ENCODE assay signal across 11 cellular contexts in the genomic region with DNA sequence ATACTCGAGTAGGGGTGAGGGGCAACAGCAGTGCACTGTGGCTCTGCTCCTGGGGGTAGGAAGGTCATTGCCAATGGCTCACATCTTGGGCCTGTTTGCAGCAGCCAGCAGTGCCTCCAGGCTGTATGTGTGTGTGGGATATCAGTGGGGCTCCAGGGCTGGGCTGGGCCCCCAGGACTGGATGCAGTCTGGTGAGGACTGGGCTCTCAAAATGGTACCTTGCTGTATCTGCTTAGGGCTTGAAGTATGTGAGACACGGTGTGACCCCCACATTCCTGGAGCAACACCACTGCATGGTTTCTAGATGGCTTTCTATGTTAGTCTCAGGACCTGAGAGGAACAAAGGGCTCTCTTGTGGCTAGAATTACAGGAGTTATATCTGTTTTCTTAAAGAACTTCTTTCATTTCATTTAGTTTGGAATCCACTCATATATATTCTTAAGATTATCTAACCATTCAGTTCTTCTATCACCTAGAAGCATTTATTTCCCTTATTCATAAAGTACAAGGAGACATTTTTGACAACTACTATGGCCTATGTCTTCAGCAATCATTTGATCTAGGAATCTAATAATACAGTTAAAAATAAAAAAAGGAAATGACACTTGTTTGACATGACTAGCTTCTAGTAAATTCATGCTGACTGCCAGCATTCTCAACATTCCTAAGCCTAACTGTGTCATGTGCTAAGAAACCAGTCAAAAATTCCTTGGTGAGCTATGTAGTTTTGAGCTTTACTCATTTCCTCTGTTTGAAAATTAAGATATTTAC.
A peak's percentile ranks its signal among the peaks of the same experiment; 100 is the strongest.
DNase-seq lines count a peak whose midpoint lies in the region; ATAC-seq and TF ChIP-seq lines count a peak whose summit lies in the region.
"Had no signal": no experiment of that assay in that cellular context is flagged by ENCODE, and none has a peak within 500 bp of the region (broad histone marks: within the 10 kb centered on the region; RNA-seq: fewer than 3 reads in every experiment).

No MANE protein-coding gene starts in this region.

- TF ChIP-seq CTCF in AG09319 (IDR thresholded peaks at IDR 0.05; ENCODE audit: low read depth, low read length) = no peak
- TF ChIP-seq CTCF in endodermal cell (conservative IDR thresholded peaks at IDR 0.05) = no peak
- TF ChIP-seq CTCF in coronary artery (IDR thresholded peaks at IDR 0.05) = no peak

- POLR2A ChIA-PET in HEK293T (lab: Yijun Ruan, JAX) = no interaction called here

- H3K4me3 Mint-ChIP-seq in endodermal cell = no peak overlapping the region
- no peak overlapping the region for H3K4me3 Mint-ChIP-seq in activated naive CD8-positive, alpha-beta T cell treated with anti-CD3 and anti-CD28 coated beads, Interleukin-2, amount 50 U/mL, for 24 hours
- H3K4me3 Mint-ChIP-seq: activated CD4-positive, alpha-beta T cell treated with anti-CD3 and anti-CD28 coated beads, Interleukin-2, amount 10 ng/mL, durations not matched to agents 24 days and 14 days; natural killer cell had no signal

- 90% methylated on average over 2 of the region's 2 CpGs; no CpG with 5 or more reads in 1 of the 2 experiments for WGBS in endodermal cell (ENCODE audit: insufficient coverage in 1 of 2, insufficient read length in 1 of 2), 2 experiments

- DNase-seq in AG09319 (ENCODE audit: extremely low read depth, low read depth) (peak; percentile 22), M059J (ENCODE audit: low read depth) (peak; percentile 93), endodermal cell (peak; percentile 43), myocyte (ENCODE audit: low read depth) (peak; percentile 80), HEK293T (ENCODE audit: extremely low spot score) (no peak), coronary artery (ENCODE audit: low spot score) (no peak), superior temporal gyrus (ENCODE audit: extremely low spot score) (no peak)
- no peak for DNase-seq in activated naive CD8-positive, alpha-beta T cell treated with anti-CD3 and anti-CD28 coated beads, Interleukin-2, amount 50 U/mL, for 24 hours
- DNase-seq: activated CD4-positive, alpha-beta T cell treated with anti-CD3 and anti-CD28 coated beads, Interleukin-2, amount 10 ng/mL, durations not matched to agents 24 days and 14 days; natural killer cell; NCI-H2171 treated with DMSO at 0.1 percent for 48 hours had no signal

- H3K27me3 ChIP-seq in endodermal cell (ENCODE audit: control insufficient read depth, insufficient read depth, low read length, poor library complexity, severe bottlenecking) = no peaks in the 10 kb centered on the region

- CTCF ChIA-PET in HEK293T (lab: Yijun Ruan, JAX) = no interaction called here

- peak overlapping the region; percentile 0 for H3K9ac ChIP-seq in endodermal cell (ENCODE audit: extremely low read depth, low read length, poor library complexity, severe bottlenecking)

- peaks cover 21% of the 10 kb centered on the region for H3K4me1 Mint-ChIP-seq in endodermal cell
- no peaks in the 10 kb centered on the region for H3K4me1 Mint-ChIP-seq in activated naive CD8-positive, alpha-beta T cell treated with anti-CD3 and anti-CD28 coated beads, Interleukin-2, amount 50 U/mL, for 24 hours
- H3K4me1 Mint-ChIP-seq: activated CD4-positive, alpha-beta T cell treated with anti-CD3 and anti-CD28 coated beads, Interleukin-2, amount 10 ng/mL, durations not matched to agents 24 days and 14 days; natural killer cell had no signal

- no peak overlapping the region for H3K4me3 ChIP-seq in endodermal cell (ENCODE audit: low read length)
- H3K4me3 ChIP-seq in coronary artery = no peak overlapping the region

- ATAC-seq in activated naive CD8-positive, alpha-beta T cell treated with anti-CD3 and anti-CD28 coated beads, Interleukin-2, amount 50 U/mL, for 24 hours = no peak
- ATAC-seq: natural killer cell had no signal

- peaks cover 12% of the 10 kb centered on the region for H3K4me1 ChIP-seq in endodermal cell (ENCODE audit: control insufficient read depth, insufficient read depth, low read length)

- peaks cover 43% of the 10 kb centered on the region for H3K9me3 Mint-ChIP-seq in endodermal cell
- peaks cover 8% of the 10 kb centered on the region for H3K9me3 Mint-ChIP-seq in activated naive CD8-positive, alpha-beta T cell treated with anti-CD3 and anti-CD28 coated beads, Interleukin-2, amount 50 U/mL, for 24 hours

- no peaks in the 10 kb centered on the region for H3K27me3 Mint-ChIP-seq in endodermal cell (ENCODE audit: insufficient read depth)
- H3K27me3 Mint-ChIP-seq in activated naive CD8-positive, alpha-beta T cell treated with anti-CD3 and anti-CD28 coated beads, Interleukin-2, amount 50 U/mL, for 24 hours = no peaks in the 10 kb centered on the region
- H3K27me3 Mint-ChIP-seq: activated CD4-positive, alpha-beta T cell treated with anti-CD3 and anti-CD28 coated beads, Interleukin-2, amount 10 ng/mL, durations not matched to agents 24 days and 14 days had no signal

- H3K36me3 Mint-ChIP-seq in endodermal cell (ENCODE audit: low read depth) = peaks cover 6% of the 10 kb centered on the region
- no peaks in the 10 kb centered on the region for H3K36me3 Mint-ChIP-seq in activated naive CD8-positive, alpha-beta T cell treated with anti-CD3 and anti-CD28 coated beads, Interleukin-2, amount 50 U/mL, for 24 hours (ENCODE audit: low read depth)

- H3K27ac ChIP-seq in endodermal cell (ENCODE audit: low read depth, low read length) (peak overlapping the region; percentile 21), coronary artery (no peak overlapping the region)

- H3K9me3 ChIP-seq in endodermal cell (ENCODE audit: control insufficient read depth, low read length) = peaks cover 47% of the 10 kb centered on the region

- no peaks in the 10 kb centered on the region for H3K36me3 ChIP-seq in endodermal cell (ENCODE audit: control insufficient read depth, insufficient read depth, low read length)

- peak overlapping the region; percentile 52 for H3K27ac Mint-ChIP-seq in endodermal cell
- H3K27ac Mint-ChIP-seq in activated naive CD8-positive, alpha-beta T cell treated with anti-CD3 and anti-CD28 coated beads, Interleukin-2, amount 50 U/mL, for 24 hours = no peak overlapping the region
- H3K27ac Mint-ChIP-seq: activated CD4-positive, alpha-beta T cell treated with anti-CD3 and anti-CD28 coated beads, Interleukin-2, amount 10 ng/mL, durations not matched to agents 24 days and 14 days; natural killer cell had no signal

TF ChIP-seq in HEK293T, 16 proteins besides CTCF, POLR2A, EP300 and RAD21:
- TF ChIP-seq NFRKB (IDR thresholded peaks at IDR 0.05) (no peak), FOXA1 (IDR thresholded peaks at IDR 0.05) (no peak), ZNF384 (IDR thresholded peaks at IDR 0.05) (no peak), ELF4 (IDR thresholded peaks at IDR 0.05) (no peak), CTBP1 (IDR thresholded peaks at IDR 0.05; ENCODE audit: borderline replicate concordance) (no peak), FOXM1 (IDR thresholded peaks at IDR 0.05; ENCODE audit: borderline replicate concordance) (no peak), L3MBTL2 (conservative IDR thresholded peaks at IDR 0.05) (no peak), HDGF (IDR thresholded peaks at IDR 0.05; ENCODE audit: borderline replicate concordance) (no peak)
- TF ChIP-seq, protein P1, sequence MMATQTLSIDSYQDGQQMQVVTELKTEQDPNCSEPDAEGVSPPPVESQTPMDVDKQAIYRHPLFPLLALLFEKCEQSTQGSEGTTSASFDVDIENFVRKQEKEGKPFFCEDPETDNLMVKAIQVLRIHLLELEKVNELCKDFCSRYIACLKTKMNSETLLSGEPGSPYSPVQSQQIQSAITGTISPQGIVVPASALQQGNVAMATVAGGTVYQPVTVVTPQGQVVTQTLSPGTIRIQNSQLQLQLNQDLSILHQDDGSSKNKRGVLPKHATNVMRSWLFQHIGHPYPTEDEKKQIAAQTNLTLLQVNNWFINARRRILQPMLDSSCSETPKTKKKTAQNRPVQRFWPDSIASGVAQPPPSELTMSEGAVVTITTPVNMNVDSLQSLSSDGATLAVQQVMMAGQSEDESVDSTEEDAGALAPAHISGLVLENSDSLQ (IDR thresholded peaks at IDR 0.05) = no peak

Comparison
In these comparisons a context has a peak if more than half of its experiments do, and no peak if none do; other contexts are left out.
1. DNase-seq: peak in AG09319 (single experiment), M059J (single experiment), endodermal cell (single experiment) and myocyte (single experiment); none in HEK293T (single experiment), coronary artery (single experiment), activated naive CD8-positive, alpha-beta T cell treated with anti-CD3 and anti-CD28 coated beads, Interleukin-2, amount 50 U/mL, for 24 hours (single experiment) and superior temporal gyrus (single experiment).